19 cellular contexts compared by ENCODE assay signal in genomic region chr7:73569042-73569608, GRCh38. TPM values are rescaled to one million over a fixed set of nuclear protein-coding genes. Genes with fewer than 3 reads are reported as not detected.
"Had no signal": no experiment of that assay in that cellular context is flagged by ENCODE, and none has a peak within 500 bp of the region (broad histone marks: within the 10 kb centered on the region; RNA-seq: fewer than 3 reads in every experiment).

No MANE protein-coding gene starts in this region.

- H3K4me3 ChIP-seq: adrenal gland, esophagus squamous epithelium, mucosa of descending colon, skin epidermis, tibial nerve had no signal

- ATAC-seq: left ventricle myocardium superior; mucosa of descending colon; natural killer cell treated with Interleukin-12 subunit alpha and Interleukin-12 subunit beta and Interleukin-15 and Interleukin-18, amount 100 ng/mL, for 72 hours; WTC11 had no signal

- DNase-seq: activated CD4-positive, alpha-beta T cell treated with anti-CD3 and anti-CD28 coated beads, Interleukin-2, amount 10 ng/mL, durations not matched to agents 24 days and 14 days; adrenal gland; esophagus squamous epithelium; hypothalamus; left ventricle myocardium superior; mucosa of descending colon; nucleus accumbens; stimulated activated CD4-positive, alpha-beta T cell treated with anti-CD3 and anti-CD28 coated beads, Interleukin-15, amount 100 ng/mL, for 24 hours; stimulated activated CD4-positive, alpha-beta T cell treated with anti-CD3 and anti-CD28 coated beads, Interleukin-4, amount 100 ng/mL, for 1 hour; stimulated activated naive CD4-positive, alpha-beta T cell treated with Interleukin-2 at 50 U/mL for 16 hours; substantia nigra had no signal

- H3K27ac ChIP-seq: adrenal gland, esophagus squamous epithelium, skin epidermis, tibial nerve had no signal

- H3K4me1 ChIP-seq: adrenal gland, tibial nerve had no signal

- H3K9me3 ChIP-seq: adrenal gland, esophagus squamous epithelium, mucosa of descending colon, tibial nerve had no signal

- H3K27ac Mint-ChIP-seq: activated naive CD4-positive, alpha-beta T cell treated with anti-CD3 and anti-CD28 coated beads, Interleukin-2, amount 10 ng/mL, durations not matched to agents 7 days and 5 days; memory B cell; natural killer cell treated with Interleukin-12 subunit alpha and Interleukin-12 subunit beta and Interleukin-15 and Interleukin-18, amount 100 ng/mL, for 72 hours; T-helper 1 cell treated with Interleukin-12 subunit alpha and Interleukin-12 subunit beta and Interleukin-4 antibody, amounts not matched to agents 30 μg/mL and 1 μg/mL, for 36 hours; WTC11 had no signal

- H3K27me3 Mint-ChIP-seq: activated CD4-positive, alpha-beta T cell treated with anti-CD3 and anti-CD28 coated beads, Interleukin-2, amount 10 ng/mL, durations not matched to agents 24 days and 14 days; activated naive CD4-positive, alpha-beta T cell treated with anti-CD3 and anti-CD28 coated beads, Interleukin-2, amount 10 ng/mL, durations not matched to agents 7 days and 5 days; memory B cell; natural killer cell treated with Interleukin-12 subunit alpha and Interleukin-12 subunit beta and Interleukin-15 and Interleukin-18, amount 100 ng/mL, for 72 hours had no signal

- H3K27me3 ChIP-seq: adrenal gland, esophagus squamous epithelium, tibial nerve had no signal

- H3K4me3 Mint-ChIP-seq: activated CD4-positive, alpha-beta T cell treated with anti-CD3 and anti-CD28 coated beads, Interleukin-2, amount 10 ng/mL, durations not matched to agents 24 days and 14 days; activated naive CD4-positive, alpha-beta T cell treated with anti-CD3 and anti-CD28 coated beads, Interleukin-2, amount 10 ng/mL, durations not matched to agents 7 days and 5 days; memory B cell; natural killer cell treated with Interleukin-12 subunit alpha and Interleukin-12 subunit beta and Interleukin-15 and Interleukin-18, amount 100 ng/mL, for 72 hours; T-helper 1 cell treated with Interleukin-12 subunit alpha and Interleukin-12 subunit beta and Interleukin-4 antibody, amounts not matched to agents 30 μg/mL and 1 μg/mL, for 36 hours; WTC11 had no signal

- H3K9me3 Mint-ChIP-seq: activated CD4-positive, alpha-beta T cell treated with anti-CD3 and anti-CD28 coated beads, Interleukin-2, amount 10 ng/mL, durations not matched to agents 24 days and 14 days; activated naive CD4-positive, alpha-beta T cell treated with anti-CD3 and anti-CD28 coated beads, Interleukin-2, amount 10 ng/mL, durations not matched to agents 7 days and 5 days; memory B cell; natural killer cell treated with Interleukin-12 subunit alpha and Interleukin-12 subunit beta and Interleukin-15 and Interleukin-18, amount 100 ng/mL, for 72 hours; T-helper 1 cell treated with Interleukin-12 subunit alpha and Interleukin-12 subunit beta and Interleukin-4 antibody, amounts not matched to agents 30 μg/mL and 1 μg/mL, for 36 hours; WTC11 had no signal

RNA-seq across cellular contexts. Expression of gene MLXIPL, which starts 55.2 kb away (rescaled TPM):
- total RNA-seq: activated CD4-positive, alpha-beta T cell treated with anti-CD3 and anti-CD28 coated beads, Interleukin-2, amount 10 ng/mL, durations not matched to agents 24 days and 14 days; fibroblast of villous mesenchyme had no signal
